Comparison of ENCODE assay signal across 6 cellular contexts in genomic region chr18:36879796-36880195, GRCh38. TPM values are rescaled to one million over a fixed set of nuclear protein-coding genes. Genes with fewer than 3 reads are reported as not detected.
DNase-seq lines count a peak whose midpoint lies in the region; ATAC-seq, FAIRE-seq and TF ChIP-seq lines count a peak whose summit lies in the region.
"Not testable (repeated sequence)": the region's sequence is repeated elsewhere in the genome, so short reads cannot be mapped to it uniquely, and the experiment has no call there.

No MANE protein-coding gene starts in this region.

- H4K20me1 ChIP-seq in IMR-90 (ENCODE audit: insufficient read depth, low read length); K562 (replicated peaks; ENCODE audit: control insufficient read depth, insufficient read depth, low read length): not testable (repeated sequence)

- in situ Hi-C loops in IMR-90 (cut with MboI; ENCODE audit: low sequenced_read_pairs); K562 (cut with MboI): not testable (repeated sequence)

- not testable (repeated sequence) for H2AK9ac ChIP-seq in IMR-90 (replicated peaks; ENCODE audit: low read depth, low read length, poor library complexity)

- H2BK120ac ChIP-seq in IMR-90 (ENCODE audit: low read depth, low read length) = not testable (repeated sequence)

- not testable (repeated sequence) for H3K4me2 ChIP-seq in IMR-90 (ENCODE audit: low read depth, low read length); K562 (ENCODE audit: insufficient read depth, low read length)

- H2BK5ac ChIP-seq in IMR-90 (ENCODE audit: low read depth, low read length, poor library complexity, severe bottlenecking) = not testable (repeated sequence)

- H4K91ac ChIP-seq in IMR-90 (ENCODE audit: insufficient read depth, low read depth, low read length) = not testable (repeated sequence)

- dilution Hi-C loops in IMR-90 (cut with HindIII; ENCODE audit: low sequenced_read_pairs, unreplicated experiment) = not testable (repeated sequence)

- H3K4ac ChIP-seq in IMR-90 (ENCODE audit: low read depth, low read length) = not testable (repeated sequence)

- not testable (repeated sequence) for H2BK15ac ChIP-seq in IMR-90 (ENCODE audit: low read depth, low read length)

- FAIRE-seq in K562 (lab: Jason Lieb, UNC) = not testable (repeated sequence)
- FAIRE-seq in bronchial epithelial cell (lab: Jason Lieb, UNC) = peak; percentile 88

- not testable (repeated sequence) for H2AK5ac ChIP-seq in IMR-90 (ENCODE audit: low read depth, low read length)

- H3K9me3 ChIP-seq in IMR-90 (ENCODE audit: control insufficient read depth, insufficient read depth, low read length); K562 (replicated peaks; ENCODE audit: control insufficient read depth, insufficient read depth, low read depth, low read length): not testable (repeated sequence)

- no CpG with 5 or more reads among the region's 3 CpGs for WGBS in IMR-90 (ENCODE audit: extremely low coverage in 2 of 2, insufficient read length in 1 of 2), 2 experiments
- WGBS in K562 (ENCODE audit: insufficient coverage, low coverage, missing lambda C conversion rate) = 44% methylated on average over 3 of the region's 3 CpGs

- H3K4me3 ChIP-seq in IMR-90 (ENCODE audit: insufficient read depth, low read depth, low read length); K562; bronchial epithelial cell (ENCODE audit: low read depth, low read length): not testable (repeated sequence)

- TF ChIP-seq RAD21 in IMR-90 (IDR thresholded peaks at IDR 0.05; ENCODE audit: low read length); K562 (CRISPR knock-in tag; conservative IDR thresholded peaks at IDR 0.05 in 1 of 2, IDR thresholded peaks at IDR 0.05 in 1 of 2): not testable (repeated sequence)

- intact Hi-C loops in IMR-90 (cut with micrococcal nuclease); K562 (cut with micrococcal nuclease): not testable (repeated sequence)

- not testable (repeated sequence) for H3K14ac ChIP-seq in IMR-90 (replicated peaks; ENCODE audit: low read depth, low read length)

- H3K79me1 ChIP-seq in IMR-90 (ENCODE audit: low read depth in 1 of 2, low read length in 2 of 2) = not testable (repeated sequence)

- TF ChIP-seq POLR2A in IMR-90 (IDR thresholded peaks at IDR 0.05; ENCODE audit: low read depth, low read length); K562 (conservative IDR thresholded peaks at IDR 0.05): not testable (repeated sequence)

- not testable (repeated sequence) for H2BK20ac ChIP-seq in IMR-90 (ENCODE audit: low read depth, low read length)

- not testable (repeated sequence) for TF ChIP-seq CTCF in IMR-90 (conservative IDR thresholded peaks at IDR 0.05; ENCODE audit: low read depth, low read length); K562 (IDR thresholded peaks at IDR 0.05 in 2 of 3, conservative IDR thresholded peaks at IDR 0.05 in 1 of 3; ENCODE audit: insufficient read depth in 2 of 3, low read depth in 1 of 3, low read length in 3 of 3); bronchial epithelial cell (IDR thresholded peaks at IDR 0.05; ENCODE audit: insufficient read depth, low read length, severe bottlenecking)

- H4K8ac ChIP-seq in IMR-90 (ENCODE audit: low read depth in 2 of 2, low read length in 2 of 2) = not testable (repeated sequence)

- not testable (repeated sequence) for H3K4me1 ChIP-seq in IMR-90 (ENCODE audit: control insufficient read depth, insufficient read depth, low read length); K562 (replicated peaks in 1 of 2; ENCODE audit: control insufficient read depth in 2 of 2, insufficient read depth in 2 of 2, low read length in 2 of 2)

- not testable (repeated sequence) for H3K23ac ChIP-seq in IMR-90 (ENCODE audit: low read depth, low read length)

- H3K9me1 ChIP-seq in IMR-90 (ENCODE audit: insufficient read depth, low read length); K562 (ENCODE audit: control insufficient read depth, insufficient read depth, low read length): not testable (repeated sequence)

- TF ChIP-seq EP300 in K562 (IDR thresholded peaks at IDR 0.05; ENCODE audit: low read length) = not testable (repeated sequence)

- not testable (repeated sequence) for BruUV-seq in IMR-90 (replicated peaks; lab: Mats Ljungman, UMichigan); K562 (replicated peaks; lab: Mats Ljungman, UMichigan)

- POLR2A ChIA-PET in IMR-90 (lab: Charles Lee; ENCODE audit: unreplicated experiment) = not testable (repeated sequence)
- POLR2A ChIA-PET in K562 (lab: Yijun Ruan, JAX) = interaction anchor here (0.6 to 1.5 kb wide), 2 partner anchors 50 to 1784 kb away, joined by 3 read pairs; no protein-coding TSS in a partner anchor

- H3K18ac ChIP-seq in IMR-90 (ENCODE audit: low read depth, low read length) = not testable (repeated sequence)

- not testable (repeated sequence) for H3K27me3 ChIP-seq in IMR-90 (ENCODE audit: control insufficient read depth, insufficient read depth, low read length); K562 (ENCODE audit: control insufficient read depth in 2 of 2, insufficient read depth in 2 of 2, low read length in 2 of 2); bronchial epithelial cell (ENCODE audit: control insufficient read depth, insufficient read depth, low read length)

- not testable (repeated sequence) for H3K56ac ChIP-seq in IMR-90 (ENCODE audit: extremely low read depth, insufficient read depth, low read length)

- not testable (repeated sequence) for H2AFZ ChIP-seq in IMR-90 (replicated peaks; ENCODE audit: low read length, poor library complexity); K562 (ENCODE audit: low read depth, low read length)

- not testable (repeated sequence) for H3K36me3 ChIP-seq in IMR-90 (ENCODE audit: control insufficient read depth, insufficient read depth, low read length); K562 (ENCODE audit: control insufficient read depth, insufficient read depth, low read length); bronchial epithelial cell (ENCODE audit: control insufficient read depth, insufficient read depth, low read length)

- DNase-seq in HT1080 (ENCODE audit: low read depth) (peak; percentile 11), IMR-90 (peak; percentile 17), NCI-H226 (peak; percentile 1), iris pigment epithelial cell (ENCODE audit: low read depth) (peak; percentile 14)
- not testable (repeated sequence) for DNase-seq in K562 (ENCODE audit: extremely low read depth in 1 of 4, low spot score in 3 of 4); bronchial epithelial cell (ENCODE audit: low read depth)

- H3K79me2 ChIP-seq in K562 (ENCODE audit: control insufficient read depth, insufficient read depth, low read length) = not testable (repeated sequence)

- not testable (repeated sequence) for ATAC-seq in IMR-90 (ENCODE audit: low read depth)
- ATAC-seq in K562 = peak; percentile 70

- H3K9ac ChIP-seq in IMR-90 (ENCODE audit: low read depth, low read length); K562 (ENCODE audit: insufficient read depth in 1 of 2, low read depth in 2 of 2, low read length in 2 of 2): not testable (repeated sequence)

- H3K27ac ChIP-seq in IMR-90 (ENCODE audit: insufficient read depth, low read length); K562 (ENCODE audit: extremely low read depth, low read depth, low read length): not testable (repeated sequence)

- not testable (repeated sequence) for H4K5ac ChIP-seq in IMR-90 (ENCODE audit: low read depth, low read length)

- CTCF ChIA-PET in IMR-90 (lab: Yijun Ruan, JAX) = interaction anchor here (0.6 kb wide), 1 partner anchor 429 kb away, joined by 4 read pairs; no protein-coding TSS in a partner anchor
- CTCF ChIA-PET in K562 (lab: Yijun Ruan, JAX; ENCODE audit: low intra/inter-chr PET ratio) = not testable (repeated sequence)

RNA-seq across cellular contexts. Expression of gene KIAA1328, which starts 50.9 kb away (rescaled TPM):
- total RNA-seq in HT1080 (2014; rRNA removed; shearing (Covaris generic)) = 1.2 and 1.4 TPM in 2 replicates
- polyA plus RNA-seq in HT1080 (2015; cell fraction: cytosol; rRNA removed) = 0.94 and 2.7 TPM in 2 replicates
- 3.5 and 4.2 TPM in 2 replicates for polyA plus RNA-seq in HT1080 (2015; cell fraction: nucleus; rRNA removed)
- total RNA-seq in IMR-90 (2012; rRNA removed) = 7.0 and 7.2 TPM in 2 replicates
- 2.3 and 2.4 TPM in 2 replicates for polyA plus RNA-seq in IMR-90 (2012; rRNA removed)
- polyA plus RNA-seq in IMR-90 (2012; cell fraction: cytosol; rRNA removed) = 0.57 and 1.0 TPM in 2 replicates
- 1.5 and 8.7 TPM in 2 replicates for polyA plus RNA-seq in IMR-90 (2012; cell fraction: nucleus; rRNA removed; ENCODE audit: low replicate concordance)
- 18.1 and 63.0 TPM in 2 replicates for total RNA-seq in K562 (2011; cell fraction: chromatin; rRNA removed; ENCODE audit: low replicate concordance)
- total RNA-seq in K562 (2011; cell fraction: nucleolus; rRNA removed) = 10.5 and 17.4 TPM in 2 replicates
- 28.2 and 36.1 TPM in 2 replicates for total RNA-seq in K562 (2011; cell fraction: nucleoplasm; rRNA removed)
- 6.2 and 8.0 TPM in 2 replicates for total RNA-seq in K562 (2014; rRNA removed)
- total RNA-seq in K562 (2014; rRNA removed; fragmentation: Illumina TruSeq; extraction: Trizol) = 8.6 and 10.1 TPM in 2 replicates
- total RNA-seq in K562 (2015; rRNA removed; fragmentation: Illumina TruSeq; extraction: Trizol) = 8.3 and 9.5 TPM in 2 replicates
- 6.0 and 7.8 TPM in 2 replicates for total RNA-seq in K562 (2021)
- 8.2 and 9.8 TPM in 2 replicates for polyA plus RNA-seq in K562 (2011; rRNA removed)
- 1.9 and 4.9 TPM in 2 replicates for polyA plus RNA-seq in K562 (2011; cell fraction: cytosol; rRNA removed)
- 14.4 and 20.9 TPM in 2 replicates for polyA plus RNA-seq in K562 (2011; cell fraction: nucleus; rRNA removed)
- polyA plus RNA-seq in K562 (2012) = 3.7 and 3.9 TPM in 2 replicates
- polyA plus RNA-seq in K562 (2014; fragmentation: Illumina TruSeq; extraction: Trizol) = 5.9 and 7.4 TPM in 2 replicates
- 1 to 10 TPM; 4.8 to 5.1 TPM for polyA plus RNA-seq in K562 (2014; fragmentation: Nextera tagmentation; extraction: Ambion mirVana)
- polyA plus RNA-seq in K562 (2014; rRNA removed) = 4.0 and 6.9 TPM in 2 replicates
- 14.2 and 24.1 TPM in 2 replicates for polyA minus RNA-seq in K562 (2011; rRNA and poly(A)+ RNA removed)
- polyA minus RNA-seq in K562 (2011; cell fraction: cytosol; rRNA and poly(A)+ RNA removed) = 3.5 and 4.0 TPM in 2 replicates
- 13.6 and 29.0 TPM in 2 replicates for polyA minus RNA-seq in K562 (2011; cell fraction: nucleus; rRNA and poly(A)+ RNA removed)
- 5.4 and 5.8 TPM in 2 replicates for total RNA-seq in bronchial epithelial cell

RNA-seq across cellular contexts. Expression of gene TPGS2, which starts 51.0 kb away (rescaled TPM):
- total RNA-seq in HT1080 (2014; rRNA removed; shearing (Covaris generic)) = 114 and 123 TPM in 2 replicates
- polyA plus RNA-seq in HT1080 (2015; cell fraction: cytosol; rRNA removed) = 158 and 162 TPM in 2 replicates
- 44.9 and 47.3 TPM in 2 replicates for polyA plus RNA-seq in HT1080 (2015; cell fraction: nucleus; rRNA removed)
- 151 and 201 TPM in 2 replicates for total RNA-seq in IMR-90 (2012; rRNA removed)
- 272 and 294 TPM in 2 replicates for polyA plus RNA-seq in IMR-90 (2012; rRNA removed)
- 136 and 173 TPM in 2 replicates for polyA plus RNA-seq in IMR-90 (2012; cell fraction: cytosol; rRNA removed)
- 41.7 and 85.9 TPM in 2 replicates for polyA plus RNA-seq in IMR-90 (2012; cell fraction: nucleus; rRNA removed; ENCODE audit: low replicate concordance)
- 109 and 142 TPM in 2 replicates for total RNA-seq in K562 (2011; cell fraction: chromatin; rRNA removed; ENCODE audit: low replicate concordance)
- 95.9 and 115 TPM in 2 replicates for total RNA-seq in K562 (2011; cell fraction: nucleolus; rRNA removed)
- 155 and 218 TPM in 2 replicates for total RNA-seq in K562 (2011; cell fraction: nucleoplasm; rRNA removed)
- total RNA-seq in K562 (2014; rRNA removed) = 108 and 111 TPM in 2 replicates
- 116 and 125 TPM in 2 replicates for total RNA-seq in K562 (2014; rRNA removed; fragmentation: Illumina TruSeq; extraction: Trizol)
- total RNA-seq in K562 (2015; rRNA removed; fragmentation: Illumina TruSeq; extraction: Trizol) = 132 and 136 TPM in 2 replicates
- 148 and 152 TPM in 2 replicates for total RNA-seq in K562 (2021)
- 449 and 498 TPM in 2 replicates for polyA plus RNA-seq in K562 (2011; rRNA removed)
- 444 and 495 TPM in 2 replicates for polyA plus RNA-seq in K562 (2011; cell fraction: cytosol; rRNA removed)
- polyA plus RNA-seq in K562 (2011; cell fraction: nucleus; rRNA removed) = 172 and 219 TPM in 2 replicates
- 186 and 203 TPM in 2 replicates for polyA plus RNA-seq in K562 (2012)
- polyA plus RNA-seq in K562 (2014; fragmentation: Illumina TruSeq; extraction: Trizol) = 229 and 274 TPM in 2 replicates
- 100 to 1,000 TPM in 1 of 2 experiments, 10 to 100 TPM in 1; 94.2 to 113 TPM for polyA plus RNA-seq in K562 (2014; fragmentation: Nextera tagmentation; extraction: Ambion mirVana)
- polyA plus RNA-seq in K562 (2014; rRNA removed) = 134 and 182 TPM in 2 replicates
- 348 and 372 TPM in 2 replicates for polyA minus RNA-seq in K562 (2011; rRNA and poly(A)+ RNA removed)
- 140 and 165 TPM in 2 replicates for polyA minus RNA-seq in K562 (2011; cell fraction: cytosol; rRNA and poly(A)+ RNA removed)
- polyA minus RNA-seq in K562 (2011; cell fraction: nucleus; rRNA and poly(A)+ RNA removed) = 76.6 and 137 TPM in 2 replicates
- total RNA-seq in bronchial epithelial cell = 67.1 and 77.1 TPM in 2 replicates
